In the genomic region with DNA sequence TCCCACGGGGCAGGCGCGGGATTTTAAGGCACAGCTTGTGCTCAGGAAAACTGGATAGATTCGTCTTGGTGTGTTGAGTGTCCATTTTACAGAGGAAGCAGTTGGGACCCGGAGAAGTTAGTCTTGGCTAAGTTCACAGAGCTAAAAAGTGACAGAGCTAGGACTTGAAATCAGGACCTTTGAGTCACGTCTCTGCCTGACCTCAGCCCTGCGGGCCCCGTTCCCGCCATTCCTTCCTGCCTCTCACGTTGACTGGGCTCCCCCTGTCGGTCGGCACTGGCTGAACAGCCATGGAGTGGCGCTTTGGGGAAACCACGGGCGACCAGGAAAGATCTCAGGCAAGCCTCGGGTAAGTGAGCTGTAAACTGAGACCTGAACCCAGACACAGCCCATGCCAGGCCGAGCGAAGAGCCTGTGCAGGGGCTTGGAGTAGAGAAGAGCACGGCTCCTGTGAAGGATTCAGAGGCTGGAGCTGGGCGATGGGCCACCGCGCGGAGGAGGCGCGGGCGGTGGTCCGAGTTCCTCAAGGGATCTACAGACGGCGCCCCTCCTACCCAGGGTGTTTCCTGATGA, we compare ENCODE assay signal across 8 cellular contexts. TPM values are rescaled to one million over a fixed set of nuclear protein-coding genes. Genes with fewer than 3 reads are reported as not detected.
A peak's percentile ranks its signal among the peaks of the same experiment; 100 is the strongest.
DNase-seq lines count a peak whose midpoint lies in the region; ATAC-seq and TF ChIP-seq lines count a peak whose summit lies in the region.

No MANE protein-coding gene starts in this region.

- no peaks in the 10 kb centered on the region for H3K36me3 ChIP-seq in RWPE2 (ENCODE audit: low read depth)
- H3K36me3 ChIP-seq in parathyroid adenoma (ENCODE audit: control insufficient read depth, insufficient read depth, low read length): no peaks in the 10 kb centered on the region
- no peaks in the 10 kb centered on the region for H3K36me3 ChIP-seq in tibial artery

- H3K27me3 ChIP-seq in RWPE2 (ENCODE audit: insufficient read depth, poor library complexity, severe bottlenecking) (no peaks in the 10 kb centered on the region), parathyroid adenoma (ENCODE audit: control insufficient read depth, insufficient read depth, low read length) (no peaks in the 10 kb centered on the region), tibial artery (no peaks in the 10 kb centered on the region)

- intact Hi-C loops in activated naive CD4-positive, alpha-beta T cell treated with anti-CD3 and anti-CD28 coated beads for 36 hours (cut with micrococcal nuclease): loop anchor here (1.0 to 2.0 kb wide), 5 partner anchors 167 to 446 kb away; no protein-coding TSS in a partner anchor
- intact Hi-C loops in Right ventricle myocardium inferior (cut with DNase I) (loop anchor here (1.0 to 2.0 kb wide), 2 partner anchors 256 to 349 kb away; no protein-coding TSS in a partner anchor), tibial artery (cut with DNase I; ENCODE audit: low total_unique reads) (loop anchor here (2.0 kb wide), 1 partner anchor 255 kb away; no protein-coding TSS in a partner anchor)

- H3K36me3 Mint-ChIP-seq in activated naive CD4-positive, alpha-beta T cell treated with anti-CD3 and anti-CD28 coated beads for 36 hours (ENCODE audit: low read depth): no peaks in the 10 kb centered on the region

- H3K27me3 Mint-ChIP-seq in activated naive CD4-positive, alpha-beta T cell treated with anti-CD3 and anti-CD28 coated beads for 36 hours (ENCODE audit: low read depth): peaks cover 22% of the 10 kb centered on the region

- peak; percentile 73 for DNase-seq in SIG-M5 treated with dmso at 0.1 percent for 504 hours (lab: John Stamatoyannopoulos, UW; ENCODE audit: unreplicated experiment)
- no peak for DNase-seq in SIG-M5 (lab: John Stamatoyannopoulos, UW)
- no peak for DNase-seq in RWPE2 (ENCODE audit: low spot score)
- peak; percentile 96 for DNase-seq in activated naive CD4-positive, alpha-beta T cell treated with anti-CD3 and anti-CD28 coated beads for 36 hours
- peak; percentile 95 for DNase-seq in Right ventricle myocardium inferior (ENCODE audit: missing footprints)
- DNase-seq in tibial artery: peak; percentile 92 to 93

- CTCF ChIA-PET in activated naive CD4-positive, alpha-beta T cell treated with anti-CD3 and anti-CD28 coated beads for 36 hours (lab: Charles Lee): interaction anchor here (0.6 to 3.0 kb wide), 56 partner anchors 10 to 668 kb away, joined by 3 to 82 read pairs (median 4); no protein-coding TSS in a partner anchor

- no peak overlapping the region for H3K27ac ChIP-seq in RWPE2 (ENCODE audit: poor library complexity, severe bottlenecking)
- H3K27ac ChIP-seq in parathyroid adenoma: no peak overlapping the region
- no peak overlapping the region for H3K27ac ChIP-seq in tibial artery

- no peaks in the 10 kb centered on the region for H3K9me3 ChIP-seq in RWPE2 (ENCODE audit: severe bottlenecking)
- no peaks in the 10 kb centered on the region for H3K9me3 ChIP-seq in parathyroid adenoma (ENCODE audit: control insufficient read depth, low read length)
- H3K9me3 ChIP-seq in tibial artery: no peaks in the 10 kb centered on the region

- H2AFZ ChIP-seq in parathyroid adenoma: peak overlapping the region; percentile 74

- H3K9me3 Mint-ChIP-seq in activated naive CD4-positive, alpha-beta T cell treated with anti-CD3 and anti-CD28 coated beads for 36 hours: no peaks in the 10 kb centered on the region

- peak; percentile 95 for TF ChIP-seq CTCF in RWPE2 (IDR thresholded peaks at IDR 0.05; ENCODE audit: poor library complexity, severe bottlenecking)
- peak; percentile 82 for TF ChIP-seq CTCF in parathyroid adenoma (IDR thresholded peaks at IDR 0.05)
- TF ChIP-seq CTCF in tibial artery (IDR thresholded peaks at IDR 0.05): peak; percentile 93 to 97

- no peaks in the 10 kb centered on the region for H3K79me2 ChIP-seq in parathyroid adenoma

- peak overlapping the region; percentile 63 for H3K4me3 Mint-ChIP-seq in activated naive CD4-positive, alpha-beta T cell treated with anti-CD3 and anti-CD28 coated beads for 36 hours

- ATAC-seq in HG03196 (IDR thresholded peaks at IDR 0.05; ENCODE audit: unreplicated experiment) (peak; percentile 52), RWPE2 (ENCODE audit: low read depth) (peak; percentile 83), Right ventricle myocardium inferior (peak; percentile 91)

- H3K4me1 Mint-ChIP-seq in activated naive CD4-positive, alpha-beta T cell treated with anti-CD3 and anti-CD28 coated beads for 36 hours (ENCODE audit: low read depth): peaks cover 16% of the 10 kb centered on the region

- H3K9ac ChIP-seq in parathyroid adenoma: no peak overlapping the region

- peak overlapping the region; percentile 35 for H3K4me2 ChIP-seq in parathyroid adenoma (ENCODE audit: low read length)

- no peak overlapping the region for H3K4me3 ChIP-seq in RWPE2 (ENCODE audit: severe bottlenecking)
- H3K4me3 ChIP-seq in parathyroid adenoma (ENCODE audit: low read depth, low read length): peak overlapping the region; percentile 31
- peak overlapping the region; percentile 26 to 31 for H3K4me3 ChIP-seq in tibial artery

- no peaks in the 10 kb centered on the region for H3K4me1 ChIP-seq in RWPE2 (ENCODE audit: insufficient read depth, poor library complexity, severe bottlenecking)
- H3K4me1 ChIP-seq in parathyroid adenoma: no peaks in the 10 kb centered on the region
- H3K4me1 ChIP-seq in tibial artery: peaks cover 0 to 10% (median 4%) of the 10 kb centered on the region in 4 donors

- H3K27ac Mint-ChIP-seq in activated naive CD4-positive, alpha-beta T cell treated with anti-CD3 and anti-CD28 coated beads for 36 hours: peak overlapping the region; percentile 57

RNA-seq across cellular contexts. Expression of gene WNT11, which starts 54.1 kb away (rescaled TPM):
- total RNA-seq in activated naive CD4-positive, alpha-beta T cell treated with anti-CD3 and anti-CD28 coated beads for 36 hours: not detected
- total RNA-seq in Right ventricle myocardium inferior: 18.2 TPM

Comparison
In these comparisons a context has a peak if more than half of its experiments do, and no peak if none do; other contexts are left out.
1. DNase-seq: peak in SIG-M5 treated with dmso at 0.1 percent for 504 hours (single experiment), activated naive CD4-positive, alpha-beta T cell treated with anti-CD3 and anti-CD28 coated beads for 36 hours (single experiment), Right ventricle myocardium inferior (single experiment) and tibial artery (2 of 2); none in SIG-M5 (single experiment) and RWPE2 (single experiment).
2. RNA of gene WNT11, which starts 54.1 kb away (total RNA-seq): 18.2 TPM in Right ventricle myocardium inferior (single experiment); not detected in activated naive CD4-positive, alpha-beta T cell treated with anti-CD3 and anti-CD28 coated beads for 36 hours; every median in the first group is over 10 times any median in the second.
3. Peak in every context shown above with its lines, with median percentiles within 50 percentile points of each other: ATAC-seq and CTCF ChIP-seq.